15 cellular contexts compared by ENCODE assay signal in the genomic region with DNA sequence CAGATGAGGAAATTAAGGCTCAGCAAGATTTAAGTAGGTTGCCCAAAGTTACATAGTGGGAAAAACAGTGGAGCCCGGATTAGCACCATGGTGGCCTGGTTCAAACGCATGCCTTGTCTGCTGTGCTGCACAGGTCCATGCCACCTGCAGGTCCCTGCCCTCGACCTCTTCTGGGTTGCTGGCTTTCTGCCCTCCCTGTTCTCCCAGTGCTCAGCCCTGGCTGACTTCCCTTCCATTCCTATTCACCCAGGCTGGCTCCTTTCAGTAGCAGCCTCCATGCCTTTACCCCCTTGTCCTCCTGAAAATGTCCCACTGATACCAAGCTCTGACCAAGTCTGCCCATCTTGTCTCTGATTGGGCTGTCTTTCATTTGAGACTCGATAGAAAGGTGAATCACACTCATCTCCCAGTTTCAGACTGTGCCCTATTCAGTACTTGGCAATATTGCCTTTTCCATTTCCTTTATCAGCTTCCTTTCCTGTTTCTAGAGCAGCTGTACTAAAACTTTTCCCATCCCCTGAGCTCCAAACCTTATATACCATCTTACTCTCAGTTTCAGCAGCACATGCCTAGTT.
A peak's percentile ranks its signal among the peaks of the same experiment; 100 is the strongest.
DNase-seq lines count a peak whose midpoint lies in the region; ATAC-seq and TF ChIP-seq lines count a peak whose summit lies in the region.
"Had no signal": no experiment of that assay in that cellular context is flagged by ENCODE, and none has a peak within 500 bp of the region (broad histone marks: within the 10 kb centered on the region; RNA-seq: fewer than 3 reads in every experiment).

No MANE protein-coding gene starts in this region.

- no peak for ATAC-seq in activated T-cell treated with anti-CD3 and anti-CD28 coated beads, Interleukin-2, amount 50 U/mL, for 72 hours (replicated peaks in 1 of 2)
- ATAC-seq: left lung had no signal

- H3K9me3 Mint-ChIP-seq in activated T-cell treated with anti-CD3 and anti-CD28 coated beads, Interleukin-2, amount 50 U/mL, for 72 hours = peaks cover 2 to 8% of the 10 kb centered on the region in 2 donors
- H3K9me3 Mint-ChIP-seq in endothelial cell (ENCODE audit: unreplicated experiment) = no peaks in the 10 kb centered on the region

- H3K36me3 ChIP-seq in KOPT-K1 (ENCODE audit: insufficient read depth, low read length) = no peaks in the 10 kb centered on the region
- H3K36me3 ChIP-seq in rectal smooth muscle tissue (ENCODE audit: control insufficient read depth, insufficient read depth, low read length) = no peaks in the 10 kb centered on the region
- no peaks in the 10 kb centered on the region for H3K36me3 ChIP-seq in esophagus muscularis mucosa
- H3K36me3 ChIP-seq: left lung, tibial artery had no signal

- peaks cover 12 to 17% of the 10 kb centered on the region in 2 donors for H3K36me3 Mint-ChIP-seq in activated T-cell treated with anti-CD3 and anti-CD28 coated beads, Interleukin-2, amount 50 U/mL, for 72 hours (ENCODE audit: insufficient read depth in 2 of 2)
- peaks cover 10% of the 10 kb centered on the region for H3K36me3 Mint-ChIP-seq in endothelial cell (ENCODE audit: low read depth, unreplicated experiment)

- peak overlapping the region; percentile 16 for H3K9ac ChIP-seq in rectal smooth muscle tissue (ENCODE audit: low read length)

- no peaks in the 10 kb centered on the region for H3K4me1 ChIP-seq in rectal smooth muscle tissue (ENCODE audit: control insufficient read depth, insufficient read depth, low read length)
- H3K4me1 ChIP-seq in esophagus muscularis mucosa = peaks cover 14 to 44% (median 32%) of the 10 kb centered on the region in 4 donors
- H3K4me1 ChIP-seq: tibial artery had no signal

- H3K27me3 ChIP-seq in rectal smooth muscle tissue (ENCODE audit: control insufficient read depth, insufficient read depth, low read length) (no peaks in the 10 kb centered on the region), esophagus muscularis mucosa (no peaks in the 10 kb centered on the region)
- H3K27me3 ChIP-seq: left lung, tibial artery had no signal

- DNase-seq in activated T-cell treated with anti-CD3 and anti-CD28 coated beads, Interleukin-2, amount 50 U/mL, for 72 hours = no peak
- no peak for DNase-seq in activated T-cell treated with anti-CD3 and anti-CD28 coated beads, Interleukin-2, amount 50 U/mL, for 1 hour
- no peak for DNase-seq in endothelial cell (ENCODE audit: low spot score)
- DNase-seq in amniotic stem cell (lab: John Stamatoyannopoulos, UW) = no peak
- DNase-seq in esophagus muscularis mucosa (ENCODE audit: extremely low spot score) = no peak
- no peak for DNase-seq in LoVo (ENCODE audit: low spot score)
- DNase-seq: ACHN; activated CD4-positive, alpha-beta memory T cell treated with anti-CD3 and anti-CD28 coated beads, Interleukin-2, amount 10 ng/mL, durations not matched to agents 7 days and 5 days; activated effector memory CD4-positive, alpha-beta T cell treated with Interleukin-2 at 50 U/mL for 16 hours; left lung; naive thymus-derived CD4-positive, alpha-beta T cell; tibial artery had no signal

- H3K27ac Mint-ChIP-seq in activated T-cell treated with anti-CD3 and anti-CD28 coated beads, Interleukin-2, amount 50 U/mL, for 72 hours = peak overlapping the region; percentile 23
- H3K27ac Mint-ChIP-seq in endothelial cell (ENCODE audit: unreplicated experiment) = peak overlapping the region; percentile 48
- H3K27ac Mint-ChIP-seq: activated CD4-positive, alpha-beta memory T cell treated with anti-CD3 and anti-CD28 coated beads, Interleukin-2, amount 10 ng/mL, durations not matched to agents 7 days and 5 days; dendritic cell treated with granulocyte-macrophage colony-stimulating factor and Interleukin-4, amounts not matched to agents 40 ng/mL and 50 ng/mL, for 4 days had no signal

- H3K9me3 ChIP-seq in KOPT-K1 (ENCODE audit: insufficient read depth, low read length, poor library complexity, severe bottlenecking) (peaks cover 15% of the 10 kb centered on the region), esophagus muscularis mucosa (peaks cover 0 to 6% (median 0%) of the 10 kb centered on the region in 4 donors)

- H3K4me3 ChIP-seq in rectal smooth muscle tissue (ENCODE audit: low read length) (no peak overlapping the region), esophagus muscularis mucosa (no peak overlapping the region)
- H3K4me3 ChIP-seq: left lung, tibial artery had no signal

- H3K27ac ChIP-seq in KOPT-K1 (ENCODE audit: low read depth, low read length, poor library complexity, severe bottlenecking) (peak overlapping the region; percentile 0), rectal smooth muscle tissue (ENCODE audit: low read depth, low read length) (no peak overlapping the region), esophagus muscularis mucosa (replicated peaks in 1 of 4) (no peak overlapping the region)
- H3K27ac ChIP-seq: left lung, tibial artery had no signal

- intact Hi-C loops in esophagus muscularis mucosa (cut with DNase I) = no loop called here

- H3K4me1 Mint-ChIP-seq in activated T-cell treated with anti-CD3 and anti-CD28 coated beads, Interleukin-2, amount 50 U/mL, for 72 hours (ENCODE audit: low read depth) = peaks cover 19% of the 10 kb centered on the region
- H3K4me1 Mint-ChIP-seq in endothelial cell (ENCODE audit: unreplicated experiment) = peaks cover 10% of the 10 kb centered on the region

- no peaks in the 10 kb centered on the region for H3K27me3 Mint-ChIP-seq in activated T-cell treated with anti-CD3 and anti-CD28 coated beads, Interleukin-2, amount 50 U/mL, for 72 hours (ENCODE audit: low read depth)
- peaks cover 1% of the 10 kb centered on the region for H3K27me3 Mint-ChIP-seq in endothelial cell (ENCODE audit: unreplicated experiment)
- H3K27me3 Mint-ChIP-seq: activated CD4-positive, alpha-beta memory T cell treated with anti-CD3 and anti-CD28 coated beads, Interleukin-2, amount 10 ng/mL, durations not matched to agents 7 days and 5 days; dendritic cell treated with granulocyte-macrophage colony-stimulating factor and Interleukin-4, amounts not matched to agents 40 ng/mL and 50 ng/mL, for 4 days; naive thymus-derived CD4-positive, alpha-beta T cell had no signal

- TF ChIP-seq POLR2A in esophagus muscularis mucosa (IDR thresholded peaks at IDR 0.05; ENCODE audit: low read depth) = no peak

- H3K4me3 Mint-ChIP-seq in activated T-cell treated with anti-CD3 and anti-CD28 coated beads, Interleukin-2, amount 50 U/mL, for 72 hours = no peak overlapping the region
- H3K4me3 Mint-ChIP-seq in endothelial cell (ENCODE audit: unreplicated experiment) = no peak overlapping the region
- H3K4me3 Mint-ChIP-seq: activated CD4-positive, alpha-beta memory T cell treated with anti-CD3 and anti-CD28 coated beads, Interleukin-2, amount 10 ng/mL, durations not matched to agents 7 days and 5 days; dendritic cell treated with granulocyte-macrophage colony-stimulating factor and Interleukin-4, amounts not matched to agents 40 ng/mL and 50 ng/mL, for 4 days; naive thymus-derived CD4-positive, alpha-beta T cell had no signal

- no peak for TF ChIP-seq CTCF in endothelial cell (IDR thresholded peaks at IDR 0.05; ENCODE audit: unreplicated experiment)
- TF ChIP-seq CTCF in esophagus muscularis mucosa (IDR thresholded peaks at IDR 0.05) = no peak

- TF ChIP-seq EP300 in esophagus muscularis mucosa (IDR thresholded peaks at IDR 0.05) = no peak

- 95% methylated on average over 4 of the region's 4 CpGs for WGBS in esophagus muscularis mucosa
